Comparison of ENCODE assay signal across 2 cellular contexts in genomic region chr7:107118109-107118900, GRCh38.
TF ChIP-seq lines count a peak whose summit lies in the region.

No MANE protein-coding gene starts in this region.

TF ChIP-seq in A549, 52 proteins besides CTCF, POLR2A, EP300 and RAD21:
- TF ChIP-seq NR3C1 (IDR thresholded peaks at IDR 0.05): no peak
- no peak for TF ChIP-seq HOXB5 (CRISPR knock-in tag; IDR thresholded peaks at IDR 0.05)
- no peak for TF ChIP-seq BCL3 (IDR thresholded peaks at IDR 0.05)
- TF ChIP-seq EHMT2 (IDR thresholded peaks at IDR 0.05; ENCODE audit: low read depth): no peak
- no peak for TF ChIP-seq FOSB (CRISPR knock-in tag; IDR thresholded peaks at IDR 0.05)
- TF ChIP-seq RARB (CRISPR knock-in tag; IDR thresholded peaks at IDR 0.05): no peak
- no peak for TF ChIP-seq FOSL2 (IDR thresholded peaks at IDR 0.05)
- no peak for TF ChIP-seq FOSL2 (CRISPR knock-in tag; IDR thresholded peaks at IDR 0.05)
- TF ChIP-seq ZNF302 (CRISPR knock-in tag; IDR thresholded peaks at IDR 0.05): no peak
- TF ChIP-seq HOXB13 (CRISPR knock-in tag; IDR thresholded peaks at IDR 0.05; ENCODE audit: low read depth): no peak
- no peak for TF ChIP-seq POLR2AphosphoS2 (conservative IDR thresholded peaks at IDR 0.05; ENCODE audit: low read length)
- no peak for TF ChIP-seq REST (IDR thresholded peaks at IDR 0.05)
- TF ChIP-seq USF2 (IDR thresholded peaks at IDR 0.05): no peak
- no peak for TF ChIP-seq NPAS2 (CRISPR knock-in tag; IDR thresholded peaks at IDR 0.05; ENCODE audit: borderline replicate concordance)
- TF ChIP-seq CBX8 (IDR thresholded peaks at IDR 0.05): no peak

TF ChIP-seq in IMR-90, 13 proteins besides CTCF, POLR2A, EP300 and RAD21:
- TF ChIP-seq FOS (IDR thresholded peaks at IDR 0.05; ENCODE audit: low read depth, low read length) (no peak), ELK1 (IDR thresholded peaks at IDR 0.05; ENCODE audit: borderline replicate concordance, low read depth, low read length) (no peak)
TF ChIP-seq in IMR-90: peak in this region for 0.
